In genomic region chr9:15867334-15867733, GRCh38 we compare ENCODE assay signal across 15 cellular contexts.
DNase-seq lines count a peak whose midpoint lies in the region; ATAC-seq and TF ChIP-seq lines count a peak whose summit lies in the region.
"Had no signal": no experiment of that assay in that cellular context is flagged by ENCODE, and none has a peak within 500 bp of the region (broad histone marks: within the 10 kb centered on the region; RNA-seq: fewer than 3 reads in every experiment).

No MANE protein-coding gene starts in this region.

- TF ChIP-seq CTCF in prostate gland (IDR thresholded peaks at IDR 0.05), result no peak

- ATAC-seq in GM19351 (IDR thresholded peaks at IDR 0.05; ENCODE audit: unreplicated experiment) (peak; percentile 62), HG02798 (IDR thresholded peaks at IDR 0.05; ENCODE audit: poor library complexity, unreplicated experiment) (peak; percentile 89), HG03432 (IDR thresholded peaks at IDR 0.05; ENCODE audit: unreplicated experiment) (peak; percentile 66), HG02610 (IDR thresholded peaks at IDR 0.05; ENCODE audit: unreplicated experiment) (no peak)
- ATAC-seq: Panc1 had no signal

- no peaks in the 10 kb centered on the region for H3K4me1 ChIP-seq in prostate gland (replicated peaks)

- H3K9me3 ChIP-seq in prostate gland, result no peaks in the 10 kb centered on the region

- TF ChIP-seq POLR2A in prostate gland (IDR thresholded peaks at IDR 0.05), result no peak

- H3K27ac ChIP-seq in prostate gland, result no peak overlapping the region
- H3K27ac ChIP-seq: C4-2B, SK-N-MC had no signal

- WGBS in prostate gland, result 83% methylated on average over 2 of the region's 2 CpGs

- DNase-seq in SHP77 treated with DMSO at 0.1 percent for 48 hours (lab: John Stamatoyannopoulos, UW), result peak; percentile 4
- no peak for DNase-seq in NCI-H510A (lab: John Stamatoyannopoulos, UW)
- DNase-seq in prostate gland (ENCODE audit: low spot score), result no peak
- DNase-seq: GF-D8, GOT3, Kasumi-1, NCI-H187 treated with DMSO at 0.1 percent for 48 hours, NCI-H774 had no signal

- intact Hi-C loops in prostate gland (cut with DNase I), result no loop called here

- no peaks in the 10 kb centered on the region for H3K27me3 ChIP-seq in prostate gland (replicated peaks; ENCODE audit: insufficient read depth)

- no peaks in the 10 kb centered on the region for H3K36me3 ChIP-seq in prostate gland

- no peak overlapping the region for H3K4me3 ChIP-seq in prostate gland
- H3K4me3 ChIP-seq: SK-N-MC had no signal
